ENCODE assay signal across 13 cellular contexts in the genomic region with DNA sequence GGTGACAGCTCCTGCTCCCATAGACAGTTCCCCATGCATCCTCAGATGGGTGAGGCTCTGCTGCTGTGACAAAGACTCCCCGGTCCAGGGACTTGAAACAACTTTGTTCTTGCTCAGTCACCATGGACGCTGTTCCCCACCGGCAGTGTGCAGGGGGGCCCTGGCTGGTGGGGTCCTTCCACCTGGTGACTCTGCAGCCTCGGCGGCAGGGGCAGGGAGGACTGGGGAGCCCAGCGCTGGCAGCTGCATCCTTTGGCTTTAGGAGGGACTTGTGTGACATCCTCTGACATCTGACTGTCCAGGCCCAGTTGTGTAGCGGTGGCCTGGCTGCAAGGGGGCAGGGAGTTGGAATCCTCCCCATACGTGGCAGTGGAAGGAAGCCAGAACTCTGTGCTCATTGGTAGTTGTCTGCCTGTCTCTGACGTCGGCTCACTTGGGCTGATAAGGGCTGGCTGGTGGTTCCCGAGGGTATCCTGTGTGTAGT.
A peak's percentile ranks its signal among the peaks of the same experiment; 100 is the strongest.
DNase-seq lines count a peak whose midpoint lies in the region; ATAC-seq and TF ChIP-seq lines count a peak whose summit lies in the region.
"Had no signal": no experiment of that assay in that cellular context is flagged by ENCODE, and none has a peak within 500 bp of the region (broad histone marks: within the 10 kb centered on the region; RNA-seq: fewer than 3 reads in every experiment).

No MANE protein-coding gene starts in this region.

- DNase-seq in HFFc6 (no peak), left ventricle myocardium inferior (peak; percentile 36), osteoblast (ENCODE audit: insufficient read length, low spot score, missing footprints) (peak; percentile 91), iPS-NIHi7 (ENCODE audit: extremely low spot score) (no peak), NCI-H1092 (lab: John Stamatoyannopoulos, UW) (no peak), NCI-H2081 treated with DMSO at 0.1 percent for 48 hours (lab: John Stamatoyannopoulos, UW) (no peak)
- DNase-seq: activated CD4-positive, CD25-positive, alpha-beta regulatory T cell; NCI-H2107; Peyer's patch; stimulated activated CD4-positive, alpha-beta T cell treated with anti-CD3 and anti-CD28 coated beads, Interleukin-2, amount 100 ng/mL, for 48 hours; testis had no signal

- no peaks in the 10 kb centered on the region for H3K9me3 Mint-ChIP-seq in HFFc6
- no peaks in the 10 kb centered on the region for H3K9me3 Mint-ChIP-seq in activated T-helper 17 cell treated with anti-CD3 and anti-CD28 coated beads, Interleukin-2, amount 50 U/mL, for 72 hours

- H3K4me3 ChIP-seq in left ventricle myocardium inferior (no peak overlapping the region), osteoblast (ENCODE audit: insufficient read depth, low read length) (no peak overlapping the region)
- H3K4me3 ChIP-seq: Peyer's patch, testis had no signal

- peaks cover 7% of the 10 kb centered on the region for H3K27me3 Mint-ChIP-seq in HFFc6 (ENCODE audit: insufficient read depth)
- no peaks in the 10 kb centered on the region for H3K27me3 Mint-ChIP-seq in activated T-helper 17 cell treated with anti-CD3 and anti-CD28 coated beads, Interleukin-2, amount 50 U/mL, for 72 hours

- H3K4me2 ChIP-seq in osteoblast (ENCODE audit: insufficient read depth, low read length) = peak overlapping the region; percentile 37

- intact Hi-C loops in left ventricle myocardium inferior (cut with micrococcal nuclease) = no loop called here

- H3K27me3 ChIP-seq in left ventricle myocardium inferior (ENCODE audit: low read depth) = no peaks in the 10 kb centered on the region
- H3K27me3 ChIP-seq in osteoblast (ENCODE audit: insufficient read depth, low read length) = no peaks in the 10 kb centered on the region
- H3K27me3 ChIP-seq: Peyer's patch, testis had no signal

- H3K36me3 ChIP-seq in left ventricle myocardium inferior (no peaks in the 10 kb centered on the region), osteoblast (ENCODE audit: insufficient read depth, low read length) (no peaks in the 10 kb centered on the region)
- H3K36me3 ChIP-seq: Peyer's patch had no signal

- no peak overlapping the region for H2AFZ ChIP-seq in osteoblast (ENCODE audit: low read length)

- no peak overlapping the region for H3K4me3 Mint-ChIP-seq in HFFc6
- H3K4me3 Mint-ChIP-seq in activated T-helper 17 cell treated with anti-CD3 and anti-CD28 coated beads, Interleukin-2, amount 50 U/mL, for 72 hours = peak overlapping the region; percentile 64

- no peak for TF ChIP-seq CTCF in HFFc6 (IDR thresholded peaks at IDR 0.05)
- no peak for TF ChIP-seq CTCF in left ventricle myocardium inferior (IDR thresholded peaks at IDR 0.05; ENCODE audit: borderline replicate concordance)
- TF ChIP-seq CTCF in osteoblast (IDR thresholded peaks at IDR 0.05; ENCODE audit: extremely low read depth, low read depth, low read length) = no peak

- H3K27ac Mint-ChIP-seq in HFFc6 = peak overlapping the region; percentile 89
- H3K27ac Mint-ChIP-seq in activated T-helper 17 cell treated with anti-CD3 and anti-CD28 coated beads, Interleukin-2, amount 50 U/mL, for 72 hours = peak overlapping the region; percentile 91

- no peak for ATAC-seq in activated T-helper 17 cell treated with anti-CD3 and anti-CD28 coated beads, Interleukin-2, amount 50 U/mL, for 72 hours (replicated peaks)
- no peak for ATAC-seq in GM21528 (IDR thresholded peaks at IDR 0.05; ENCODE audit: low FRiP score, unreplicated experiment)

- H4K20me1 ChIP-seq in osteoblast (ENCODE audit: insufficient read depth, low read length) = peaks cover 5% of the 10 kb centered on the region

- H3K79me2 ChIP-seq in osteoblast (ENCODE audit: insufficient read depth, low read length) = peaks cover 64% of the 10 kb centered on the region

- H3K36me3 Mint-ChIP-seq in HFFc6 (ENCODE audit: low read depth) = 0 out of 2 replicates have a peak, but pooled peaks cover 8% of the 10 kb centered on the region
- H3K36me3 Mint-ChIP-seq in activated T-helper 17 cell treated with anti-CD3 and anti-CD28 coated beads, Interleukin-2, amount 50 U/mL, for 72 hours (ENCODE audit: low read depth) = no peaks in the 10 kb centered on the region

- no peaks in the 10 kb centered on the region for H3K9me3 ChIP-seq in left ventricle myocardium inferior (replicated peaks)
- H3K9me3 ChIP-seq in osteoblast (ENCODE audit: low read depth, low read length) = no peaks in the 10 kb centered on the region
- H3K9me3 ChIP-seq: Peyer's patch, testis had no signal

- peaks cover 62% of the 10 kb centered on the region for H3K4me1 Mint-ChIP-seq in HFFc6 (ENCODE audit: low read depth)
- peaks cover 37% of the 10 kb centered on the region for H3K4me1 Mint-ChIP-seq in activated T-helper 17 cell treated with anti-CD3 and anti-CD28 coated beads, Interleukin-2, amount 50 U/mL, for 72 hours

- peak overlapping the region; percentile 17 for H3K27ac ChIP-seq in left ventricle myocardium inferior (replicated peaks)
- peak overlapping the region; percentile 91 for H3K27ac ChIP-seq in osteoblast (ENCODE audit: low read depth, low read length)
- H3K27ac ChIP-seq: testis had no signal

- H3K4me1 ChIP-seq in left ventricle myocardium inferior (peaks cover 68% of the 10 kb centered on the region), osteoblast (ENCODE audit: insufficient read depth, low read length) (peaks cover 27% of the 10 kb centered on the region)
- H3K4me1 ChIP-seq: testis had no signal

Comparison
In these comparisons a context has a peak if more than half of its experiments do, and no peak if none do; other contexts are left out.
1. DNase-seq: peak in left ventricle myocardium inferior (single experiment) and osteoblast (single experiment); none in HFFc6 (single experiment), iPS-NIHi7 (single experiment), NCI-H1092 (single experiment) and NCI-H2081 treated with DMSO at 0.1 percent for 48 hours (single experiment).